20 cellular contexts compared by ENCODE assay signal in genomic region chr5:133867851-133868545, GRCh38.
"Had no signal": no experiment of that assay in that cellular context is flagged by ENCODE, and none has a peak within 500 bp of the region (broad histone marks: within the 10 kb centered on the region; RNA-seq: fewer than 3 reads in every experiment).

No MANE protein-coding gene starts in this region.

- H3K4me1 ChIP-seq: foreskin keratinocyte, right atrium auricular region had no signal

- H3K36me3 Mint-ChIP-seq: naive B cell had no signal

- H3K4me2 ChIP-seq: hepatocyte had no signal

- H3K9me3 ChIP-seq: neutrophil, right atrium auricular region, sigmoid colon had no signal

- FAIRE-seq: endothelial cell of umbilical vein, urothelium cell line had no signal

- DNase-seq: effector CD4-positive, alpha-beta T cell; endodermal cell; erythroblast; foreskin keratinocyte; left colon; mesendoderm; naive B cell; nephron progenitor cell; sigmoid colon; stimulated activated CD4-positive, alpha-beta T cell treated with anti-CD3 and anti-CD28 coated beads, Interleukin-2, amount 100 ng/mL, for 24 hours; stimulated activated CD4-positive, alpha-beta T cell treated with anti-CD3 and anti-CD28 coated beads, Interleukin-4, amount 100 ng/mL, for 4 hours; stimulated activated naive CD4-positive, alpha-beta T cell treated with Interleukin-2 at 50 U/mL for 16 hours; trophoblast cell had no signal

- H3K4me3 ChIP-seq: coronary artery, hepatocyte, right atrium auricular region, sigmoid colon, skin epidermis had no signal

- H2AFZ ChIP-seq: hepatocyte had no signal

- H3K27ac ChIP-seq: coronary artery, foreskin keratinocyte, hepatocyte, neutrophil, right atrium auricular region, sigmoid colon had no signal

- H3K4me3 Mint-ChIP-seq: endodermal cell, nephron progenitor cell had no signal

- H3K9me3 Mint-ChIP-seq: endodermal cell had no signal

- H3K36me3 ChIP-seq: neutrophil, right atrium auricular region, sigmoid colon had no signal

- H3K4me1 Mint-ChIP-seq: endodermal cell had no signal

- H3K27ac Mint-ChIP-seq: endodermal cell, nephron progenitor cell had no signal

- H3K79me2 ChIP-seq: hepatocyte had no signal

- ATAC-seq: left colon had no signal

- H3K27me3 ChIP-seq: hepatocyte, right atrium auricular region, sigmoid colon had no signal

- H3K27me3 Mint-ChIP-seq: naive B cell had no signal
